Comparison of ENCODE assay signal across 21 cellular contexts in genomic region chr9:98144631-98145030, GRCh38. TPM values are rescaled to one million over a fixed set of nuclear protein-coding genes. Genes with fewer than 3 reads are reported as not detected.
A peak's percentile ranks its signal among the peaks of the same experiment; 100 is the strongest.
DNase-seq lines count a peak whose midpoint lies in the region; ATAC-seq and TF ChIP-seq lines count a peak whose summit lies in the region.
"Had no signal": no experiment of that assay in that cellular context is flagged by ENCODE, and none has a peak within 500 bp of the region (broad histone marks: within the 10 kb centered on the region; RNA-seq: fewer than 3 reads in every experiment).

No MANE protein-coding gene starts in this region.

- POLR2A ChIA-PET in MCF 10A (lab: Yijun Ruan, JAX), result interaction anchor here (4.5 kb wide), 1 partner anchor 23 kb away, joined by 21 read pairs; no protein-coding TSS in a partner anchor

- H3F3A ChIP-seq in neural progenitor cell (ENCODE audit: low read depth), result no peaks in the 10 kb centered on the region

- no peak overlapping the region for H2AFZ ChIP-seq in mammary epithelial cell (ENCODE audit: low read depth, low read length)
- H2AFZ ChIP-seq in neural progenitor cell (replicated peaks), result no peak overlapping the region

- H3K9me3 ChIP-seq in mammary epithelial cell (replicated peaks; ENCODE audit: insufficient read depth, low read length) (no peaks in the 10 kb centered on the region), colonic mucosa (no peaks in the 10 kb centered on the region), neural progenitor cell (ENCODE audit: low read depth) (no peaks in the 10 kb centered on the region), SJCRH30 (replicated peaks) (no peaks in the 10 kb centered on the region)
- H3K9me3 ChIP-seq: mucosa of descending colon had no signal

- no peak for DNase-seq in MCF 10A (ENCODE audit: unreplicated experiment)
- no peak for DNase-seq in mammary epithelial cell
- no peak for DNase-seq in colonic mucosa
- DNase-seq in neural progenitor cell (ENCODE audit: low spot score), result no peak
- no peak for DNase-seq in stimulated activated CD4-positive, alpha-beta T cell treated with anti-CD3 and anti-CD28 coated beads, Interleukin-12 subunit alpha, Interleukin-12 subunit beta, amount 100 ng/mL, for 4 hours
- no peak for DNase-seq in SJCRH30
- DNase-seq in NOMO-1 treated with dmso at 0.1 percent for 144 hours (lab: John Stamatoyannopoulos, UW; ENCODE audit: unreplicated experiment), result no peak
- DNase-seq: activated CD8-positive, alpha-beta T cell treated with anti-CD3 and anti-CD28 coated beads, Interleukin-2, amount 10 ng/mL, durations not matched to agents 7 days and 5 days; activated naive CD4-positive, alpha-beta T cell treated with anti-CD3 and anti-CD28 coated beads for 36 hours; amniotic stem cell; HCEC 1CT; NCI-H1417 treated with DMSO at 0.1 percent for 48 hours; NCI-H2081 treated with DMSO at 0.1 percent for 48 hours; NCI-H345; Right ventricle myocardium superior; SW 1271 had no signal

- H3K79me2 ChIP-seq in mammary epithelial cell (ENCODE audit: insufficient read depth, low read length) (no peaks in the 10 kb centered on the region), neural progenitor cell (ENCODE audit: low read depth) (no peaks in the 10 kb centered on the region)

- dilution Hi-C loops in mammary epithelial cell (cut with HindIII; ENCODE audit: low sequenced_read_pairs), result no loop called here

- BruUV-seq in MCF 10A (replicated peaks; lab: Mats Ljungman, UMichigan) (no TSS peak), mammary epithelial cell (replicated peaks; lab: Mats Ljungman, UMichigan) (no TSS peak)

- H3K4me1 ChIP-seq in mammary epithelial cell (ENCODE audit: insufficient read depth, low read length) (peaks cover 26% of the 10 kb centered on the region), colonic mucosa (peaks cover 25% of the 10 kb centered on the region), neural progenitor cell (peaks cover 7% of the 10 kb centered on the region), SJCRH30 (peaks cover 3% of the 10 kb centered on the region; the same call in 1 of the 2 replicates)

- H3K4me3 Mint-ChIP-seq in MCF 10A (ENCODE audit: unreplicated experiment), result peak overlapping the region; percentile 45
- H3K4me3 Mint-ChIP-seq in neural progenitor cell, result no peak overlapping the region
- H3K4me3 Mint-ChIP-seq: activated CD8-positive, alpha-beta T cell treated with anti-CD3 and anti-CD28 coated beads, Interleukin-2, amount 10 ng/mL, durations not matched to agents 7 days and 5 days; activated naive CD4-positive, alpha-beta T cell treated with anti-CD3 and anti-CD28 coated beads for 36 hours; B cell; IgD-negative memory B cell had no signal

- H4K20me1 ChIP-seq in mammary epithelial cell (ENCODE audit: insufficient read depth, low read length) (no peaks in the 10 kb centered on the region), neural progenitor cell (ENCODE audit: low read depth) (no peaks in the 10 kb centered on the region)

- in situ Hi-C loops in mammary epithelial cell (cut with MboI; ENCODE audit: low sequenced_read_pairs in 2 of 2), result no loop called here

- H3K36me3 ChIP-seq in mammary epithelial cell (ENCODE audit: insufficient read depth, low read length), result no peaks in the 10 kb centered on the region
- H3K36me3 ChIP-seq in colonic mucosa, result no peaks in the 10 kb centered on the region
- no peaks in the 10 kb centered on the region for H3K36me3 ChIP-seq in neural progenitor cell
- H3K36me3 ChIP-seq in SJCRH30, result no peaks in the 10 kb centered on the region

- H3K4me3 ChIP-seq in mammary epithelial cell (replicated peaks in 1 of 3; ENCODE audit: insufficient read depth in 1 of 3, low read depth in 2 of 3, low read length in 3 of 3), result no peak overlapping the region
- H3K4me3 ChIP-seq in colonic mucosa, result no peak overlapping the region
- H3K4me3 ChIP-seq in neural progenitor cell, result no peak overlapping the region
- H3K4me3 ChIP-seq in SJCRH30, result no peak overlapping the region
- H3K4me3 ChIP-seq: coronary artery, mucosa of descending colon had no signal

- H3K27ac ChIP-seq in mammary epithelial cell (ENCODE audit: insufficient read depth, low read depth, low read length), result no peak overlapping the region
- peak overlapping the region; percentile 85 for H3K27ac ChIP-seq in colonic mucosa
- no peak overlapping the region for H3K27ac ChIP-seq in neural progenitor cell
- H3K27ac ChIP-seq in SJCRH30, result no peak overlapping the region
- H3K27ac ChIP-seq: coronary artery had no signal

- CTCF ChIA-PET in MCF 10A (lab: Yijun Ruan, JAX), result interaction anchor here (0.7 to 2.2 kb wide), 2 partner anchors 33 to 120 kb away, joined by 4 read pairs; no protein-coding TSS in a partner anchor
- CTCF ChIA-PET in mammary epithelial cell (lab: Charles Lee; ENCODE audit: low non-redundant PET), result no interaction called here

- WGBS in mammary epithelial cell (ENCODE audit: low coverage, missing lambda C conversion rate), result 100% methylated on average over 3 of the region's 3 CpGs

- H3K4me1 Mint-ChIP-seq in MCF 10A (ENCODE audit: insufficient read depth, unreplicated experiment) (peaks cover 38% of the 10 kb centered on the region), neural progenitor cell (peaks cover 11% of the 10 kb centered on the region)

- H3K9me3 Mint-ChIP-seq in MCF 10A (ENCODE audit: unreplicated experiment) (no peaks in the 10 kb centered on the region), neural progenitor cell (no peaks in the 10 kb centered on the region)
- H3K9me3 Mint-ChIP-seq: activated naive CD4-positive, alpha-beta T cell treated with anti-CD3 and anti-CD28 coated beads for 36 hours; IgD-negative memory B cell had no signal

- no peaks in the 10 kb centered on the region for H3K27me3 Mint-ChIP-seq in MCF 10A (ENCODE audit: insufficient read depth, unreplicated experiment)
- peaks cover 4% of the 10 kb centered on the region for H3K27me3 Mint-ChIP-seq in neural progenitor cell (ENCODE audit: insufficient read depth, low read depth)
- H3K27me3 Mint-ChIP-seq: B cell, IgD-negative memory B cell had no signal

- intact Hi-C loops in MCF 10A (cut with micrococcal nuclease), result loop anchor here (10.0 kb wide), 1 partner anchor 50 kb away; the partner anchor contains the start of gene CORO2A
- intact Hi-C loops in mammary epithelial cell (cut with micrococcal nuclease), result no loop called here
- intact Hi-C loops in colonic mucosa (cut with DNase I), result no loop called here

- no peak for ATAC-seq in GM21717 (IDR thresholded peaks at IDR 0.05; ENCODE audit: unreplicated experiment)
- ATAC-seq: activated CD8-positive, alpha-beta T cell treated with anti-CD3 and anti-CD28 coated beads, Interleukin-2, amount 10 ng/mL, durations not matched to agents 7 days and 5 days had no signal

- no peak overlapping the region for H3K4me2 ChIP-seq in mammary epithelial cell (ENCODE audit: insufficient read depth, low read depth, low read length)
- no peak overlapping the region for H3K4me2 ChIP-seq in neural progenitor cell

- TF ChIP-seq CTCF in MCF 10A (IDR thresholded peaks at IDR 0.05; ENCODE audit: unreplicated experiment) (no peak), mammary epithelial cell (conservative IDR thresholded peaks at IDR 0.05 in 1 of 2, IDR thresholded peaks at IDR 0.05 in 1 of 2; ENCODE audit: extremely low read depth in 1 of 2, insufficient read depth in 1 of 2, low read depth in 1 of 2, low read length in 2 of 2) (no peak), colonic mucosa (IDR thresholded peaks at IDR 0.05) (no peak), neural progenitor cell (IDR thresholded peaks at IDR 0.05) (no peak)

- peak overlapping the region; percentile 71 for H3K27ac Mint-ChIP-seq in MCF 10A (ENCODE audit: low read depth, unreplicated experiment)
- peak overlapping the region; percentile 10 for H3K27ac Mint-ChIP-seq in neural progenitor cell
- H3K27ac Mint-ChIP-seq: activated CD8-positive, alpha-beta T cell treated with anti-CD3 and anti-CD28 coated beads, Interleukin-2, amount 10 ng/mL, durations not matched to agents 7 days and 5 days; activated naive CD4-positive, alpha-beta T cell treated with anti-CD3 and anti-CD28 coated beads for 36 hours; B cell had no signal

- H3K27me3 ChIP-seq in mammary epithelial cell (ENCODE audit: insufficient read depth, low read length) (no peaks in the 10 kb centered on the region), colonic mucosa (no peaks in the 10 kb centered on the region), neural progenitor cell (no peaks in the 10 kb centered on the region), SJCRH30 (no peaks in the 10 kb centered on the region)

- H3K9ac ChIP-seq in mammary epithelial cell (ENCODE audit: insufficient read depth, low read length) (no peak overlapping the region), colonic mucosa (ENCODE audit: low read depth in 2 of 2, low read length in 2 of 2) (peak overlapping the region in 1 of 2 donors; percentile 38), neural progenitor cell (no peak overlapping the region)

- H3K36me3 Mint-ChIP-seq in MCF 10A (ENCODE audit: insufficient read depth, unreplicated experiment) (no peaks in the 10 kb centered on the region), neural progenitor cell (no peaks in the 10 kb centered on the region)
- H3K36me3 Mint-ChIP-seq: IgD-negative memory B cell had no signal

RNA-seq across cellular contexts. Expression of gene TRIM14, which starts 25.6 kb away (rescaled TPM):
- total RNA-seq in MCF 10A (2022) (15.8 and 17.9 TPM in 2 replicates), mammary epithelial cell (10 to 100 TPM; 11.3 to 17.6 TPM), colonic mucosa (10 to 100 TPM; 44.6 to 62.0 TPM), neural progenitor cell (ENCODE audit: low replicate concordance) (0.17 and 2.7 TPM in 2 replicates)
- polyA plus RNA-seq in mammary epithelial cell, result 14.6 TPM
- polyA minus RNA-seq in mammary epithelial cell, result 38.8 TPM
- 0.22 and 0.30 TPM in 2 replicates for total RNA-seq in SJCRH30 (2014; rRNA removed; shearing (Covaris generic))

RNA-seq across cellular contexts. Expression of gene CORO2A, which starts 47.8 kb away (rescaled TPM):
- total RNA-seq in MCF 10A (2022), result 3.4 and 3.9 TPM in 2 replicates
- 10 to 100 TPM in 1 of 2 donors, 1 to 10 TPM in 1; 9.7 to 19.7 TPM for total RNA-seq in mammary epithelial cell
- 17.4 TPM for polyA plus RNA-seq in mammary epithelial cell
- 18.8 TPM for polyA minus RNA-seq in mammary epithelial cell
- 10 to 100 TPM; 53.8 to 68.1 TPM for total RNA-seq in colonic mucosa
- 2.4 and 3.6 TPM in 2 replicates for total RNA-seq in neural progenitor cell (ENCODE audit: low replicate concordance)
- 0.55 and 0.61 TPM in 2 replicates for total RNA-seq in SJCRH30 (2014; rRNA removed; shearing (Covaris generic))
